Comparison of ENCODE assay signal across 8 cellular contexts in the genomic region with DNA sequence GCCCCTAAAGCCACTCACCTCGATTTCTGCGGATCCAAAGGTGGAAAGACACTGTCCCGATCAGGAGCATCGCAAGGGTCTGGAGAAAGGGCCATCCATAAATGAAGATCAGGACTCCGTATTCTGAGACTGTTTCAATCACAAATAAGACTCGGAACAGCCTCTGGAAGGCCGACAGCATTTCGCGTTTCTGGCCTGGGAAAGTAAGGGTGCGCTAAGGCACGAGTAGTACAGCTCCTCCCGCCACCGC. TPM values are rescaled to one million over a fixed set of nuclear protein-coding genes. Genes with fewer than 3 reads are reported as not detected.
DNase-seq lines count a peak whose midpoint lies in the region; ATAC-seq and TF ChIP-seq lines count a peak whose summit lies in the region.

No MANE protein-coding gene starts in this region.

- H3K4me3 ChIP-seq in WI38 (ENCODE audit: low read depth, low read length) (peak overlapping the region; percentile 80), hepatocyte (peak overlapping the region; percentile 72)

- no peaks in the 10 kb centered on the region for H4K20me1 ChIP-seq in hepatocyte (ENCODE audit: insufficient read depth, poor library complexity, severe bottlenecking)

- H3K27me3 ChIP-seq in hepatocyte, result no peaks in the 10 kb centered on the region

- H3K4me1 ChIP-seq in hepatocyte (ENCODE audit: insufficient read depth), result peaks cover 12% of the 10 kb centered on the region

- H3K27ac ChIP-seq in 22Rv1 (peak overlapping the region; percentile 59), hepatocyte (peak overlapping the region; percentile 85)

- H3K9me3 ChIP-seq in hepatocyte (ENCODE audit: low read depth), result no peaks in the 10 kb centered on the region

- peak; percentile 43 for ATAC-seq in GM21526 (IDR thresholded peaks at IDR 0.05; ENCODE audit: low FRiP score, unreplicated experiment)
- peak; percentile 53 for ATAC-seq in stimulated activated naive CD8-positive, alpha-beta T cell treated with anti-CD3 and anti-CD28 coated beads, Interleukin-15, Interleukin-2, amounts not matched to agents 100 U/mL and 50 U/mL, for 24 hours

- H2AFZ ChIP-seq in hepatocyte, result peak overlapping the region; percentile 92

- no peaks in the 10 kb centered on the region for H3K36me3 ChIP-seq in hepatocyte (replicated peaks; ENCODE audit: insufficient read depth, low read depth)

- peak overlapping the region; percentile 88 for H3K4me2 ChIP-seq in hepatocyte

- H3K9me2 ChIP-seq in hepatocyte (replicated peaks; ENCODE audit: insufficient read depth), result no peaks in the 10 kb centered on the region

- 5% methylated on average over 13 of the region's 13 CpGs for WGBS in hepatocyte (ENCODE audit: low lambda C conversion rate, missing lambda C conversion rate)

- DNase-seq in hepatocyte (ENCODE audit: low spot score), result no peak
- no peak for DNase-seq in stimulated activated naive CD8-positive, alpha-beta T cell treated with anti-CD3 and anti-CD28 coated beads, Interleukin-15, Interleukin-2, amounts not matched to agents 100 U/mL and 50 U/mL, for 24 hours
- DNase-seq in GM13976 (ENCODE audit: low spot score), result no peak
- no peak for DNase-seq in SIG-M5 treated with dmso at 0.1 percent for 504 hours (lab: John Stamatoyannopoulos, UW; ENCODE audit: unreplicated experiment)
- DNase-seq in COLO829 (ENCODE audit: low spot score), result no peak

- TF ChIP-seq CTCF in 22Rv1 (IDR thresholded peaks at IDR 0.05), result no peak
- TF ChIP-seq CTCF in WI38 (IDR thresholded peaks at IDR 0.05; ENCODE audit: low read depth, low read length), result no peak
- TF ChIP-seq CTCF in hepatocyte (IDR thresholded peaks at IDR 0.05; ENCODE audit: poor library complexity), result no peak
- TF ChIP-seq CTCF in GM13976 (IDR thresholded peaks at IDR 0.05; ENCODE audit: borderline replicate concordance, control extremely low read depth, extremely low read depth, insufficient read depth, missing control alignments), result no peak

- H3K79me2 ChIP-seq in hepatocyte, result peaks cover 24% of the 10 kb centered on the region

- in situ Hi-C loops in GM13976 (cut with MboI; ENCODE audit: low sequenced_read_pairs, unreplicated experiment), result no loop called here

RNA-seq across cellular contexts. Expression of gene DPPA5, which starts 44.6 kb away (rescaled TPM):
- not detected in 2 replicates for total RNA-seq in hepatocyte
- polyA plus RNA-seq in hepatocyte, result not detected in 2 replicates

RNA-seq across cellular contexts. Expression of gene KHDC1, which starts 46.5 kb away (rescaled TPM):
- total RNA-seq in hepatocyte, result 4.3 and 6.9 TPM in 2 replicates
- polyA plus RNA-seq in hepatocyte, result 5.5 and 7.3 TPM in 2 replicates

RNA-seq across cellular contexts. Expression of gene KHDC3L, which starts 53.0 kb away (rescaled TPM):
- total RNA-seq in hepatocyte, result not detected in 2 replicates
- polyA plus RNA-seq in hepatocyte, result not detected in 2 replicates
